1 cellular context compared by ENCODE assay signal in the genomic region with DNA sequence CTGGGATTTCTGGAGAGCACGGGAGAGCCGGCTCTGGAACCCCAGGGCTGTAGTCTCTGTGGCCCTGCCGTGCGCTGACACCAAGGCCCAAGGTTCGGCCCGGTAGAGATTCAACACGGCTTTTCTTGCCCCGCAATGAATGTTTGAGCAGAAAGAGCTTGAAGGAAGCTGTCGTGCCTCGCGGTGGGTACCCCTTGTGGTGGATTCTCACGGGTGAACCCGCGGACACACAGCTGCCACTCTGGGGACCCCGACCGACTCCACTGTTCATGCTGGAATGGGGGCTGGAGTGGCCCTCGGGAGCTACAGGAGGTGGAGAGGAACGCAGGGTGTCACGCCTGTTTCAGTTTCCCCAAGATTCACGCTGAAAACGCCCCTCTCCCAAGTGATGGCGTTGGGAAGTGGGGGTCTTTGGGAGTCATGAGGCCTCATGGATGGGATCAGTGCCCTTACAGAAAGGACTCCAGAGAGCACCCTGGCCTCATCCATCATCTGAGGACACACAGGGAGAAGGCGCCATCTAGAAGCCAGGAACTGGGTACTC.
TF ChIP-seq lines count a peak whose summit lies in the region.

No MANE protein-coding gene starts in this region.

TF ChIP-seq in GM23338, 12 proteins besides CTCF, POLR2A, EP300 and RAD21:
- no peak for TF ChIP-seq ZNF331 (CRISPR knock-in tag; IDR thresholded peaks at IDR 0.05; ENCODE audit: low read depth)
- peak; percentile 35; the same call in 1 of the 2 replicates for TF ChIP-seq POLR2AphosphoS5 (IDR thresholded peaks at IDR 0.05; ENCODE audit: low read depth)
